In the genomic region with DNA sequence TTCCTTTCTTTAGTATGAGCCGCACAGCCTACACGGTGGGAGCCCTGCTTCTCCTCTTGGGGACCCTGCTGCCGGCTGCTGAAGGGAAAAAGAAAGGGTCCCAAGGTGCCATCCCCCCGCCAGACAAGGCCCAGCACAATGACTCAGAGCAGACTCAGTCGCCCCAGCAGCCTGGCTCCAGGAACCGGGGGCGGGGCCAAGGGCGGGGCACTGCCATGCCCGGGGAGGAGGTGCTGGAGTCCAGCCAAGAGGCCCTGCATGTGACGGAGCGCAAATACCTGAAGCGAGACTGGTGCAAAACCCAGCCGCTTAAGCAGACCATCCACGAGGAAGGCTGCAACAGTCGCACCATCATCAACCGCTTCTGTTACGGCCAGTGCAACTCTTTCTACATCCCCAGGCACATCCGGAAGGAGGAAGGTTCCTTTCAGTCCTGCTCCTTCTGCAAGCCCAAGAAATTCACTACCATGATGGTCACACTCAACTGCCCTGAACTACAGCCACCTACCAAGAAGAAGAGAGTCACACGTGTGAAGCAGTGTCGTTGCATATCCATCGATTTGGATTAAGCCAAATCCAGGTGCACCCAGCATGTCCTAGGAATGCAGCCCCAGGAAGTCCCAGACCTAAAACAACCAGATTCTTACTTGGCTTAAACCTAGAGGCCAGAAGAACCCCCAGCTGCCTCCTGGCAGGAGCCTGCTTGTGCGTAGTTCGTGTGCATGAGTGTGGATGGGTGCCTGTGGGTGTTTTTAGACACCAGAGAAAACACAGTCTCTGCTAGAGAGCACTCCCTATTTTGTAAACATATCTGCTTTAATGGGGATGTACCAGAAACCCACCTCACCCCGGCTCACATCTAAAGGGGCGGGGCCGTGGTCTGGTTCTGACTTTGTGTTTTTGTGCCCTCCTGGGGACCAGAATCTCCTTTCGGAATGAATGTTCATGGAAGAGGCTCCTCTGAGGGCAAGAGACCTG, we compare ENCODE assay signal across 10 cellular contexts.
DNase-seq lines count a peak whose midpoint lies in the region; ATAC-seq and TF ChIP-seq lines count a peak whose summit lies in the region.
"Had no signal": no experiment of that assay in that cellular context is flagged by ENCODE, and none has a peak within 500 bp of the region (broad histone marks: within the 10 kb centered on the region; RNA-seq: fewer than 3 reads in every experiment).

No MANE protein-coding gene starts in this region.

- peak; percentile 40 for DNase-seq in ACHN
- DNase-seq in HEK293T (ENCODE audit: extremely low spot score) = peak; percentile 46
- peak; percentile 71 for DNase-seq in astrocyte of the hippocampus (ENCODE audit: low read depth, low spot score)
- DNase-seq in left kidney (ENCODE audit: low read depth, low spot score) = peak; percentile 79
- no peak for DNase-seq in epidermal melanocyte (ENCODE audit: insufficient read length, low spot score)
- DNase-seq in GM13976 (ENCODE audit: low spot score) = no peak
- DNase-seq: activated naive CD4-positive, alpha-beta T cell treated with anti-CD3 and anti-CD28 coated beads, Interleukin-2, amount 10 ng/mL, durations not matched to agents 7 days and 5 days; SW 1271 had no signal

- CTCF ChIA-PET in HEK293T (lab: Yijun Ruan, JAX) = no interaction called here

- ATAC-seq in HG02798 (IDR thresholded peaks at IDR 0.05; ENCODE audit: poor library complexity, unreplicated experiment) (no peak), GM21360 (IDR thresholded peaks at IDR 0.05; ENCODE audit: unreplicated experiment) (no peak)

- no peak for TF ChIP-seq CTCF in GM13976 (IDR thresholded peaks at IDR 0.05; ENCODE audit: borderline replicate concordance, control extremely low read depth, extremely low read depth, insufficient read depth, missing control alignments)

- POLR2A ChIA-PET in HEK293T (lab: Yijun Ruan, JAX) = no interaction called here

- in situ Hi-C loops in ACHN (cut with HindIII; ENCODE audit: low pct_ligation_motif_present, low pct_unique_long_range_greater_than_20kb, low sequenced_read_pairs) (no loop called here), GM13976 (cut with MboI; ENCODE audit: low sequenced_read_pairs, unreplicated experiment) (no loop called here)

TF ChIP-seq in HEK293T, 16 proteins besides CTCF, POLR2A, EP300 and RAD21:
- TF ChIP-seq L3MBTL2 (conservative IDR thresholded peaks at IDR 0.05) (no peak), ZNF384 (IDR thresholded peaks at IDR 0.05) (no peak)

Comparison
In these comparisons a context has a peak if more than half of its experiments do, and no peak if none do; other contexts are left out.
1. DNase-seq: peak in ACHN (single experiment), HEK293T (single experiment), astrocyte of the hippocampus (single experiment) and left kidney (single experiment); none in epidermal melanocyte (single experiment) and GM13976 (single experiment).